Comparison of ENCODE assay signal across 9 cellular contexts in the genomic region with DNA sequence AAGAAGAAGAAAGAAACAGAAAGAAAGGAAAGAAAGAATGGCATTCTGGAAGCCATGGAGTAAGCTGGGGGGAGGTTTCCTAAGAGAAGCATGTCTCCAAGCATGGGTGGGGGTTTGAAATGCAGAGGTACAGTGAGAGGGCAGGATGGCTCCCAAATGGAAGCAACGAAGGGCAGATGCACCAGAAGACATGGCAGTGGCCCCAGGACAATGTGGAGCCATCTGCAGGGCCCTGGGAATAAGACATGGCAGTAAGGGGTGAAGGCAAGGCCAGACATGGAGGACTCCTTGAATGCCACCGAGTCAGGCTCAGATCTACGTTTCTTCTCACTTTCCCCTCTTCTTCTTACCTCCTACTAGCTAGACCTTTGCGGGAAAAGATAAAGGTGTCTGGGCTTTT. TPM values are rescaled to one million over a fixed set of nuclear protein-coding genes. Genes with fewer than 3 reads are reported as not detected.
"Had no signal": no experiment of that assay in that cellular context is flagged by ENCODE, and none has a peak within 500 bp of the region (broad histone marks: within the 10 kb centered on the region; RNA-seq: fewer than 3 reads in every experiment).

No MANE protein-coding gene starts in this region.

- H2AFZ ChIP-seq: GM23248 had no signal

- H3K4me3 ChIP-seq: GM23248 had no signal

- FAIRE-seq: H54, HTR-8/SVneo had no signal

- H3K9ac ChIP-seq: GM23248 had no signal

- H3K27ac ChIP-seq: GM23248 had no signal

- DNase-seq: GM23248, GOT3, H9, HCEC 1CT, IMR-90, KBM-7 had no signal

RNA-seq across cellular contexts. Expression of a gene that starts 4.7 kb away (rescaled TPM):
- total RNA-seq: GM23248, HT-29, IMR-90 had no signal
- polyA plus RNA-seq: GM23248 had no signal
